ENCODE assay signal across 8 cellular contexts in the genomic region with DNA sequence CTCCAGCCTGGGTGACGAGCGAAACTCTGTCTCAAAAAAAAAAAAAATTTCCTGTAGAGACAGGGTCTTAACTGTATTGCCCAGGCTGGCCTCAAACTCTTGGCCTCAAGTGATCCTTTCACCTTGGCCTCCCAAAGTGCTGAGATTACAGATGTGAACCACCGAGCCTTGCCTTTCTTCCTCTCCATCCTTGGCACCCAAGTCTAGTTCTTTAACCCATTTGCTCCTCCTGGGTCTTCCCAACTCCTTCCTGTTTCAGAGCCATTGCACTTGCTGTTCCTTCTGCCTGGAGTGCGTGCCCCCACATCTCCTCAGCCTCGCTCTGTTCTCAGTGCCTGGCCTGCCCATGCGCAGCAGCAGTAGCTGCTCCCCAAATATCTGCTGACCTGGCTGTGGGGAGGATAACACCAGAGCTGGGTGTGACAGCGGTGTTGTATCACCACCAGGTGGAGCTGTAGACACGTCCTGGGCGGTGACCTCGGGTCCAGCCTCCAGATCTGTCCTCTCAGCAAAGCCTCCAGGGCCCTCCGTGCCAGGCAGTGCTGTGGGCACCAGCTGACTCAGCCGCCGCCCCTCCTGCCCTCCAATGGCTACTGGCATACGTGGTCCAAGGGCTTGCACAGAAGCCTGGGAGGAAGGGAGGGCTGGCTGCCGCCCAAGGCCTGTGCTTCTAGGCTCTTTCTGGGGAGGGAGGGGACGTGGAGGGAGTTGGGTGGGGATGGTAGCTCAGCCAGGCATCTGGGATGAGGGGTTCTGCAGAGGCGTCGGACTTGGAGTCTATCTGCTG. TPM values are rescaled to one million over a fixed set of nuclear protein-coding genes. Genes with fewer than 3 reads are reported as not detected.
DNase-seq lines count a peak whose midpoint lies in the region; ATAC-seq and TF ChIP-seq lines count a peak whose summit lies in the region.

No MANE protein-coding gene starts in this region.

- H3K4me3 ChIP-seq in dorsolateral prefrontal cortex = peak overlapping the region in 19 of 59 donors; percentile 2 to 38 (median 12)
- H3K4me3 ChIP-seq in lower lobe of right lung = no peak overlapping the region

- H3K9me3 ChIP-seq in lower lobe of right lung = no peaks in the 10 kb centered on the region

- H3K27me3 ChIP-seq in dorsolateral prefrontal cortex (no peaks in the 10 kb centered on the region), lower lobe of right lung (ENCODE audit: low read depth) (no peaks in the 10 kb centered on the region)

- H3K27ac ChIP-seq in dorsolateral prefrontal cortex (peak overlapping the region; percentile 86 to 100 (median 98)), lower lobe of right lung (no peak overlapping the region)

- intact Hi-C loops in dorsolateral prefrontal cortex (cut with DNase I) (loop anchor here (1.0 to 5.0 kb wide), 6 partner anchors 36 to 115 kb away; partner anchors contain the start of gene TOB2 (in 1 of the 2)), lower lobe of right lung (cut with DNase I) (no loop called here)

- H3K36me3 ChIP-seq in lower lobe of right lung = peaks cover 4% of the 10 kb centered on the region

- peak; percentile 92 to 100 (median 99) for TF ChIP-seq CTCF in dorsolateral prefrontal cortex (IDR thresholded peaks at IDR 0.05 in 54 of 56, conservative IDR thresholded peaks at IDR 0.05 in 2 of 56; ENCODE audit: low read depth in 1 of 56, partially characterized antibody in 56 of 56)
- TF ChIP-seq CTCF in lower lobe of right lung (IDR thresholded peaks at IDR 0.05) = peak; percentile 97

- ATAC-seq in HG03442 (IDR thresholded peaks at IDR 0.05; ENCODE audit: unreplicated experiment) = peak; percentile 67
- peak; percentile 94 to 97 for ATAC-seq in lower lobe of right lung

- DNase-seq in NK-92 treated with Interleukin-12 subunit alpha and Interleukin-12 subunit beta, amount 100 ng/mL, for 24 hours (lab: John Stamatoyannopoulos, UW) = peak; percentile 55
- DNase-seq in NK-92 (lab: John Stamatoyannopoulos, UW; ENCODE audit: unreplicated experiment) = no peak
- peak; percentile 39 for DNase-seq in NCI-H82 treated with DMSO at 0.1 percent for 48 hours (lab: John Stamatoyannopoulos, UW; ENCODE audit: unreplicated experiment)
- peak; percentile 64 to 67 for DNase-seq in activated CD8-positive, alpha-beta memory T cell treated with anti-CD3 and anti-CD28 coated beads for 1 hour (ENCODE audit: extremely low read depth in 1 of 2, low read depth in 1 of 2)
- DNase-seq in dorsolateral prefrontal cortex = peak; percentile 97 to 100 (median 98)
- DNase-seq in lower lobe of right lung = peak; percentile 92
- peak; percentile 73 to 84 (median 84) for DNase-seq in stimulated activated CD4-positive, alpha-beta T cell treated with anti-CD3 and anti-CD28 coated beads, TNF-alpha, amount 100 ng/mL, for 48 hours (ENCODE audit: low read depth in 3 of 3)

- H3K4me1 ChIP-seq in lower lobe of right lung = peaks cover 15% of the 10 kb centered on the region

RNA-seq across cellular contexts. Expression of gene TEF, which starts 22.0 kb away (rescaled TPM):
- total RNA-seq in dorsolateral prefrontal cortex (100 to 1,000 TPM in 77 of 120 experiments, 10 to 100 TPM in 43; 47.8 to 173 (median 111) TPM), lower lobe of right lung (29.7 TPM)

RNA-seq across cellular contexts. Expression of gene TOB2, which starts 42.9 kb away (rescaled TPM):
- 100 to 1,000 TPM in 4 of 120 experiments, 10 to 100 TPM in 116; 33.6 to 113 (median 52.3) TPM for total RNA-seq in dorsolateral prefrontal cortex
- total RNA-seq in lower lobe of right lung = 49.0 TPM
